19 cellular contexts compared by ENCODE assay signal in the genomic region with DNA sequence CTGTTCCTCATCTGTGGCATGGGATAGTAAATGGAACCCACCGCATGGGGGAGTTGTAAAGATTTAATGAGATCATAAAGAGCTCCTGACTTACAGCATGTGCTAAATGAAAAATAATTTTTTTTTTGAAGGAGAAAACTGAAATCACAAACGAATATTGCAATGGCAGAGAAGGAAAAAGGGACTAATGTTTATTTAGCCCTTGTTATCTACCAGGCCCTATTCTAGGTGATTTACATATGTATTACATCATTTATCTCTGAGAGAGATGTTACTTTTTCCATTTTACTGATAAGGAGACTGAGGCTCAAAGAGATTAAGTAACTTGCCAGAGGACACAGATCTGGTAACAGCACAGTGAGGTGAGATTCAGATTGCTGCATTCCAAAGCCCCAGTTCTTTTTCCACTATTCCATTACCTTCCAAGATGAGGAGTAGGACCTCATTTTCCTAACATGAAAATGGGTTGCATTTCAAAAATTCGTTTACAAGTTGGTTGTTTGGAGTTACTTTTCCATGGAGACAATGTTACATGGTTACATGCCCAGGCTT. TPM values are rescaled to one million over a fixed set of nuclear protein-coding genes. Genes with fewer than 3 reads are reported as not detected.
DNase-seq lines count a peak whose midpoint lies in the region; ATAC-seq and TF ChIP-seq lines count a peak whose summit lies in the region.
"Had no signal": no experiment of that assay in that cellular context is flagged by ENCODE, and none has a peak within 500 bp of the region (broad histone marks: within the 10 kb centered on the region; RNA-seq: fewer than 3 reads in every experiment).

No MANE protein-coding gene starts in this region.

- H3K9me3 ChIP-seq in mammary epithelial cell (replicated peaks; ENCODE audit: insufficient read depth, low read length) = no peaks in the 10 kb centered on the region
- no peaks in the 10 kb centered on the region for H3K9me3 ChIP-seq in Panc1 (ENCODE audit: control insufficient read depth, insufficient read depth, low read depth, low read length)
- H3K9me3 ChIP-seq in uterus = no peaks in the 10 kb centered on the region
- H3K9me3 ChIP-seq in effector memory CD4-positive, alpha-beta T cell (ENCODE audit: control insufficient read depth, low read length) = no peaks in the 10 kb centered on the region
- H3K9me3 ChIP-seq: MG63 had no signal

- CTCF ChIA-PET in mammary epithelial cell (lab: Charles Lee; ENCODE audit: low non-redundant PET) = no interaction called here
- CTCF ChIA-PET in MCF 10A (lab: Yijun Ruan, JAX) = interaction anchor here (0.6 to 2.9 kb wide), 6 partner anchors 9 to 1211 kb away, joined by 3 to 9 read pairs (median 5); no protein-coding TSS in a partner anchor
- CTCF ChIA-PET in Panc1 (lab: Charles Lee) = interaction anchor here (1.0 kb wide), 2 partner anchors 55 to 139 kb away, joined by 3 to 5 read pairs; no protein-coding TSS in a partner anchor

- no peak overlapping the region for H3K27ac Mint-ChIP-seq in MCF 10A (ENCODE audit: low read depth, unreplicated experiment)
- H3K27ac Mint-ChIP-seq: progenitor cell of endocrine pancreas had no signal

- peaks cover 36% of the 10 kb centered on the region for H3K36me3 Mint-ChIP-seq in MCF 10A (ENCODE audit: insufficient read depth, unreplicated experiment)

- dilution Hi-C loops in mammary epithelial cell (cut with HindIII; ENCODE audit: low sequenced_read_pairs) = no loop called here

- in situ Hi-C loops in mammary epithelial cell (cut with MboI; ENCODE audit: low sequenced_read_pairs in 2 of 2) (no loop called here), Panc1 (cut with HindIII; ENCODE audit: low pct_unique_long_range_greater_than_20kb, low sequenced_read_pairs) (no loop called here)

- peaks cover 96% of the 10 kb centered on the region for H3K79me2 ChIP-seq in mammary epithelial cell (ENCODE audit: insufficient read depth, low read length)

- peaks cover 4% of the 10 kb centered on the region for H4K20me1 ChIP-seq in mammary epithelial cell (ENCODE audit: insufficient read depth, low read length)

- H2AFZ ChIP-seq in mammary epithelial cell (ENCODE audit: low read depth, low read length) = no peak overlapping the region

- no peak overlapping the region for H3K4me3 Mint-ChIP-seq in MCF 10A (ENCODE audit: unreplicated experiment)

- intact Hi-C loops in mammary epithelial cell (cut with micrococcal nuclease) (no loop called here), MCF 10A (cut with micrococcal nuclease) (no loop called here), Panc1 (cut with micrococcal nuclease; ENCODE audit: unreplicated experiment) (no loop called here), uterus (cut with DNase I; ENCODE audit: low total_unique reads) (no loop called here)

- BruUV-seq in mammary epithelial cell (replicated peaks; lab: Mats Ljungman, UMichigan) (no TSS peak), MCF 10A (replicated peaks; lab: Mats Ljungman, UMichigan) (no TSS peak), Panc1 (replicated peaks; lab: Mats Ljungman, UMichigan) (no TSS peak)

- POLR2A ChIA-PET in MCF 10A (lab: Yijun Ruan, JAX) (interaction anchor here (0.6 to 6.1 kb wide), 13 partner anchors 9 to 137 kb away, joined by 3 to 48 read pairs (median 3); partner anchors contain the start of gene VCL), Panc1 (lab: Charles Lee) (no interaction called here)

- H3K36me3 ChIP-seq in mammary epithelial cell (ENCODE audit: insufficient read depth, low read length) (no peaks in the 10 kb centered on the region), Panc1 (ENCODE audit: control insufficient read depth, insufficient read depth, low read length) (peaks cover 11% of the 10 kb centered on the region; the same call in 1 of the 2 replicates), uterus (no peaks in the 10 kb centered on the region)
- peaks cover 4% of the 10 kb centered on the region for H3K36me3 ChIP-seq in effector memory CD4-positive, alpha-beta T cell (ENCODE audit: control insufficient read depth, insufficient read depth, low read length)

- peaks cover 21% of the 10 kb centered on the region for H3K4me1 Mint-ChIP-seq in MCF 10A (ENCODE audit: insufficient read depth, unreplicated experiment)

- H3K9ac ChIP-seq in mammary epithelial cell (ENCODE audit: insufficient read depth, low read length) = no peak overlapping the region

- H3K27ac ChIP-seq in mammary epithelial cell (ENCODE audit: insufficient read depth, low read depth, low read length) = peak overlapping the region; percentile 31
- peak overlapping the region; percentile 69 for H3K27ac ChIP-seq in Panc1 (ENCODE audit: low read length)
- H3K27ac ChIP-seq in uterus = peak overlapping the region; percentile 34 to 40
- H3K27ac ChIP-seq in effector memory CD4-positive, alpha-beta T cell (ENCODE audit: insufficient read depth, low read length, poor library complexity, severe bottlenecking) = no peak overlapping the region

- H3K4me1 ChIP-seq in mammary epithelial cell (ENCODE audit: insufficient read depth, low read length) = peaks cover 20% of the 10 kb centered on the region
- peaks cover 77% of the 10 kb centered on the region for H3K4me1 ChIP-seq in Panc1 (ENCODE audit: control insufficient read depth, insufficient read depth, low read length)
- peaks cover 3 to 33% of the 10 kb centered on the region in 2 donors for H3K4me1 ChIP-seq in uterus
- peaks cover 2% of the 10 kb centered on the region for H3K4me1 ChIP-seq in effector memory CD4-positive, alpha-beta T cell (ENCODE audit: control insufficient read depth, insufficient read depth, low read length, poor library complexity, severe bottlenecking)

- H3K4me3 ChIP-seq in mammary epithelial cell (replicated peaks in 1 of 3; ENCODE audit: insufficient read depth in 1 of 3, low read depth in 2 of 3, low read length in 3 of 3) (no peak overlapping the region), Panc1 (ENCODE audit: low read depth in 2 of 2, low read length in 2 of 2) (no peak overlapping the region), fibroblast of the aortic adventitia (ENCODE audit: low read depth, low read length) (no peak overlapping the region), uterus (no peak overlapping the region)
- H3K4me3 ChIP-seq in effector memory CD4-positive, alpha-beta T cell (ENCODE audit: insufficient read depth, low read depth, low read length, poor library complexity, severe bottlenecking) = no peak overlapping the region
- H3K4me3 ChIP-seq: MG63 had no signal

- WGBS in mammary epithelial cell (ENCODE audit: low coverage, missing lambda C conversion rate) = 7% methylated on average over 3 of the region's 3 CpGs

- DNase-seq in mammary epithelial cell (no peak), MCF 10A (ENCODE audit: unreplicated experiment) (no peak), Panc1 (ENCODE audit: low read depth, low spot score) (no peak), fibroblast of the aortic adventitia (ENCODE audit: low read depth) (peak; percentile 39), uterus (no peak)
- no peak for DNase-seq in effector memory CD4-positive, alpha-beta T cell
- no peak for DNase-seq in stimulated activated naive CD8-positive, alpha-beta T cell treated with anti-CD3 and anti-CD28 coated beads, Interleukin-15, Interleukin-2, amounts not matched to agents 100 U/mL and 50 U/mL, for 24 hours
- no peak for DNase-seq in activated CD4-positive, CD25-positive, alpha-beta regulatory T cell treated with anti-CD3 and anti-CD28 coated beads, Interleukin-2, amount 50 U/mL, for 72 hours
- DNase-seq: activated CD4-positive, alpha-beta T cell treated with anti-CD3 and anti-CD28 coated beads for 48 hours; activated T-cell treated with anti-CD3 and anti-CD28 coated beads, Interleukin-2, amount 50 U/mL, for 1 hour; amniotic stem cell; hippocampal formation; left cardiac atrium; NCI-H2029; stimulated activated CD4-positive, alpha-beta T cell treated with anti-CD3 and anti-CD28 coated beads, Interleukin-12 subunit alpha, Interleukin-12 subunit beta, amount 100 ng/mL, for 4 hours; T-helper 9 cell had no signal

- ATAC-seq in Panc1 = no peak
- ATAC-seq in stimulated activated naive CD8-positive, alpha-beta T cell treated with anti-CD3 and anti-CD28 coated beads, Interleukin-15, Interleukin-2, amounts not matched to agents 100 U/mL and 50 U/mL, for 24 hours = no peak
- ATAC-seq: Right ventricle myocardium inferior had no signal

- no peak for TF ChIP-seq POLR2A in uterus (IDR thresholded peaks at IDR 0.05)

- no peak overlapping the region for H3K4me2 ChIP-seq in mammary epithelial cell (ENCODE audit: insufficient read depth, low read depth, low read length)

- H3K27me3 ChIP-seq in mammary epithelial cell (ENCODE audit: insufficient read depth, low read length) (no peaks in the 10 kb centered on the region), Panc1 (ENCODE audit: control insufficient read depth, insufficient read depth, low read length) (no peaks in the 10 kb centered on the region), uterus (no peaks in the 10 kb centered on the region)
- no peaks in the 10 kb centered on the region for H3K27me3 ChIP-seq in effector memory CD4-positive, alpha-beta T cell (replicated peaks; ENCODE audit: control insufficient read depth, insufficient read depth, low read length, poor library complexity, severe bottlenecking)
- H3K27me3 ChIP-seq: MG63 had no signal

- no peaks in the 10 kb centered on the region for H3K27me3 Mint-ChIP-seq in MCF 10A (ENCODE audit: insufficient read depth, unreplicated experiment)
- H3K27me3 Mint-ChIP-seq: progenitor cell of endocrine pancreas had no signal

- TF ChIP-seq CTCF in mammary epithelial cell (conservative IDR thresholded peaks at IDR 0.05 in 1 of 2, IDR thresholded peaks at IDR 0.05 in 1 of 2; ENCODE audit: extremely low read depth in 1 of 2, insufficient read depth in 1 of 2, low read depth in 1 of 2, low read length in 2 of 2) = no peak
- no peak for TF ChIP-seq CTCF in MCF 10A (IDR thresholded peaks at IDR 0.05; ENCODE audit: unreplicated experiment)
- TF ChIP-seq CTCF in Panc1 (IDR thresholded peaks at IDR 0.05) = no peak; the same call in 1 of the 2 replicates
- TF ChIP-seq CTCF in fibroblast of the aortic adventitia (IDR thresholded peaks at IDR 0.05; ENCODE audit: insufficient read depth, low read length) = no peak
- peak in 1 of 4 experiments; percentile 4 for TF ChIP-seq CTCF in uterus (IDR thresholded peaks at IDR 0.05)

- no peaks in the 10 kb centered on the region for H3K9me3 Mint-ChIP-seq in MCF 10A (ENCODE audit: unreplicated experiment)

RNA-seq across cellular contexts. Expression of gene VCL, which starts 28.6 kb away (rescaled TPM):
- total RNA-seq in mammary epithelial cell (100 to 1,000 TPM; 136 to 172 TPM), MCF 10A (2022) (90.2 and 90.9 TPM in 2 replicates), Panc1 (2021; ENCODE audit: unreplicated experiment) (495 TPM), fibroblast of the aortic adventitia (ENCODE audit: low replicate concordance) (148 and 176 TPM in 2 replicates), uterus (100 to 1,000 TPM in 3 of 4 donors, 10 to 100 TPM in 1; 77.4 to 313 (median 215) TPM)
- polyA plus RNA-seq in mammary epithelial cell = 70.9 TPM
- 222 TPM for polyA minus RNA-seq in mammary epithelial cell
- 227 TPM for polyA plus RNA-seq in Panc1 (2012; ENCODE audit: insufficient read length)
